13 cellular contexts compared by ENCODE assay signal in genomic region chr16:57862698-57863433, GRCh38.
DNase-seq lines count a peak whose midpoint lies in the region; ATAC-seq, FAIRE-seq and TF ChIP-seq lines count a peak whose summit lies in the region.
"Had no signal": no experiment of that assay in that cellular context is flagged by ENCODE, and none has a peak within 500 bp of the region (broad histone marks: within the 10 kb centered on the region; RNA-seq: fewer than 3 reads in every experiment).

No MANE protein-coding gene starts in this region.

- RAD21 ChIA-PET in HCT116 (lab: Charles Lee; ENCODE audit: low non-redundant PET in 1 of 2, low total read pairs in 2 of 2, uncharacterized antibody in 2 of 2, unreplicated experiment in 2 of 2) = interaction anchor here (0.8 to 1.8 kb wide), 6 partner anchors 28 to 128 kb away, joined by 3 to 7 read pairs (median 4); partner anchors contain the start of gene KATNB1 (in 1 of the 2)

- POLR2A ChIA-PET in HCT116 (lab: Charles Lee) = interaction anchor here (0.6 to 1.0 kb wide), 3 partner anchors 74 to 172 kb away, joined by 3 read pairs; no protein-coding TSS in a partner anchor
- POLR2A ChIA-PET in RWPE1 (lab: Yijun Ruan, JAX; ENCODE audit: low non-redundant PET) = interaction anchor here (0.5 to 0.6 kb wide), 3 partner anchors 54 to 381 kb away, joined by 3 to 8 read pairs (median 7); no protein-coding TSS in a partner anchor

- no peaks in the 10 kb centered on the region for H3K36me3 ChIP-seq in HCT116 (ENCODE audit: control insufficient read depth in 1 of 2, insufficient read depth in 2 of 2, low read length in 2 of 2)
- no peaks in the 10 kb centered on the region for H3K36me3 ChIP-seq in kidney (ENCODE audit: control insufficient read depth in 1 of 2, insufficient read depth in 2 of 2, low read length in 2 of 2)
- H3K36me3 ChIP-seq in parathyroid adenoma (ENCODE audit: control insufficient read depth, insufficient read depth, low read length) = no peaks in the 10 kb centered on the region
- H3K36me3 ChIP-seq in MM.1S (replicated peaks; ENCODE audit: insufficient read depth, low read length) = no peaks in the 10 kb centered on the region
- H3K36me3 ChIP-seq: uterus had no signal

- H3K4me1 ChIP-seq in HCT116 (ENCODE audit: control insufficient read depth in 1 of 2, insufficient read depth in 2 of 2, low read length in 2 of 2) (peaks cover 13 to 36% of the 10 kb centered on the region in 2 experiments; a peak in 3 of 4 replicates), kidney (ENCODE audit: control insufficient read depth in 1 of 2, insufficient read depth in 1 of 2, low read depth in 1 of 2, low read length in 2 of 2) (peaks cover 0 to 2% of the 10 kb centered on the region in 2 donors), parathyroid adenoma (no peaks in the 10 kb centered on the region), MM.1S (ENCODE audit: low read length) (peaks cover 4% of the 10 kb centered on the region; the same call in 1 of the 2 replicates)
- H3K4me1 ChIP-seq: uterus had no signal

- TF ChIP-seq POLR2A in HCT116 (IDR thresholded peaks at IDR 0.05; ENCODE audit: borderline replicate concordance, extremely low read depth, insufficient read depth, insufficient read length) = no peak

- DNase-seq in HCT116 (ENCODE audit: low read depth, low spot score) (no peak), RWPE1 (ENCODE audit: low spot score) (no peak), kidney (no peak), iPS-NIHi11 (ENCODE audit: low spot score) (no peak), MM.1S (no peak), NCI-H1930 (lab: John Stamatoyannopoulos, UW) (no peak), cardiac septum (ENCODE audit: low spot score) (no peak)
- DNase-seq: activated CD8-positive, alpha-beta T cell treated with anti-CD3 and anti-CD28 coated beads for 36 hours; activated effector memory CD4-positive, alpha-beta T cell treated with anti-CD3 and anti-CD28 coated beads, Interleukin-2, amount 50 U/mL, for 16 hours; effector CD8-positive, alpha-beta T cell; NCI-H2081 treated with DMSO at 0.1 percent for 48 hours had no signal

- H3K9ac ChIP-seq in HCT116 (ENCODE audit: low read length) (no peak overlapping the region), kidney (ENCODE audit: low read length in 2 of 2) (no peak overlapping the region), parathyroid adenoma (no peak overlapping the region), MM.1S (ENCODE audit: low read length) (no peak overlapping the region)

- CTCF ChIA-PET in HCT116 (lab: Charles Lee) = interaction anchor here (0.9 to 2.3 kb wide), 11 partner anchors 10 to 140 kb away, joined by 3 to 18 read pairs (median 4); partner anchors contain the start of gene KATNB1
- CTCF ChIA-PET in RWPE1 (lab: Yijun Ruan, JAX) = interaction anchor here (0.5 to 2.9 kb wide), 16 partner anchors 14 to 563 kb away, joined by 3 to 35 read pairs (median 4); partner anchors contain the start of gene KIFC3

- ATAC-seq in HCT116 = no peak
- ATAC-seq: activated CD8-positive, alpha-beta T cell treated with anti-CD3 and anti-CD28 coated beads for 36 hours had no signal

- no peak overlapping the region for H2AFZ ChIP-seq in HCT116 (ENCODE audit: low read depth, low read length, poor library complexity, severe bottlenecking)
- no peak overlapping the region for H2AFZ ChIP-seq in parathyroid adenoma
- no peak overlapping the region for H2AFZ ChIP-seq in MM.1S (ENCODE audit: low read length)

- H3K79me2 ChIP-seq in HCT116 (ENCODE audit: insufficient read depth, low read length) (no peaks in the 10 kb centered on the region), parathyroid adenoma (no peaks in the 10 kb centered on the region), MM.1S (ENCODE audit: low read length) (no peaks in the 10 kb centered on the region)

- H3K4me3 ChIP-seq in HCT116 (replicated peaks in 1 of 2; ENCODE audit: low read depth in 1 of 2, low read length in 2 of 2) = no peak overlapping the region
- peak overlapping the region; percentile 53 to 56 for H3K4me3 ChIP-seq in kidney (ENCODE audit: low read length in 2 of 2)
- no peak overlapping the region for H3K4me3 ChIP-seq in parathyroid adenoma (ENCODE audit: low read depth, low read length)
- H3K4me3 ChIP-seq in MM.1S (ENCODE audit: low read length) = no peak overlapping the region
- H3K4me3 ChIP-seq: uterus had no signal

- H3K9me2 ChIP-seq in HCT116 (ENCODE audit: insufficient read depth) (no peaks in the 10 kb centered on the region), MM.1S (replicated peaks; ENCODE audit: insufficient read depth, low read length) (no peaks in the 10 kb centered on the region)

- H3K9me3 ChIP-seq in HCT116 (ENCODE audit: control insufficient read depth in 1 of 2, insufficient read depth in 1 of 2, low read depth in 1 of 2, low read length in 2 of 2) (no peaks in the 10 kb centered on the region), kidney (ENCODE audit: control insufficient read depth in 1 of 2, low read length in 2 of 2) (no peaks in the 10 kb centered on the region), parathyroid adenoma (ENCODE audit: control insufficient read depth, low read length) (no peaks in the 10 kb centered on the region), MM.1S (replicated peaks; ENCODE audit: insufficient read depth, low read length) (no peaks in the 10 kb centered on the region)
- H3K9me3 ChIP-seq: uterus had no signal

- TF ChIP-seq CTCF in HCT116 (IDR thresholded peaks at IDR 0.05 in 2 of 3, conservative IDR thresholded peaks at IDR 0.05 in 1 of 3; ENCODE audit: borderline replicate concordance in 1 of 3, insufficient read depth in 1 of 3, low read depth in 2 of 3, low read length in 2 of 3) (no peak), RWPE1 (conservative IDR thresholded peaks at IDR 0.05; ENCODE audit: low read depth) (no peak), kidney (IDR thresholded peaks at IDR 0.05; ENCODE audit: borderline replicate concordance, extremely low read depth, insufficient read depth) (no peak), parathyroid adenoma (IDR thresholded peaks at IDR 0.05) (no peak), MM.1S (IDR thresholded peaks at IDR 0.05; ENCODE audit: low read length) (no peak)

- intact Hi-C loops in HCT116 (cut with micrococcal nuclease) = loop anchor here (1.0 to 5.0 kb wide), 3 partner anchors 66 to 286 kb away; no protein-coding TSS in a partner anchor
- intact Hi-C loops in kidney (cut with DNase I) = no loop called here
- intact Hi-C loops in cardiac septum (cut with DNase I) = loop anchor here (1.0 to 5.0 kb wide), 3 partner anchors 41 to 106 kb away; no protein-coding TSS in a partner anchor

- FAIRE-seq in kidney (lab: Jason Lieb, UNC) = no peak

- TF ChIP-seq RAD21 in HCT116 (IDR thresholded peaks at IDR 0.05; ENCODE audit: low read depth) = no peak

- no peaks in the 10 kb centered on the region for H3K27me3 ChIP-seq in HCT116 (ENCODE audit: insufficient read depth, low read length)
- H3K27me3 ChIP-seq in parathyroid adenoma (ENCODE audit: control insufficient read depth, insufficient read depth, low read length) = no peaks in the 10 kb centered on the region
- H3K27me3 ChIP-seq in MM.1S (replicated peaks; ENCODE audit: insufficient read depth, low read length) = no peaks in the 10 kb centered on the region
- H3K27me3 ChIP-seq: uterus had no signal

- no peaks in the 10 kb centered on the region for H3F3A ChIP-seq in MM.1S (ENCODE audit: insufficient read depth, low read length)

- H4K20me1 ChIP-seq in HCT116 (ENCODE audit: insufficient read depth) (no peaks in the 10 kb centered on the region), MM.1S (ENCODE audit: insufficient read depth, low read length) (no peaks in the 10 kb centered on the region)

- H3K4me2 ChIP-seq in HCT116 (ENCODE audit: low read length) (peak overlapping the region; percentile 30), parathyroid adenoma (ENCODE audit: low read length) (peak overlapping the region; percentile 11), MM.1S (ENCODE audit: low read depth, low read length) (no peak overlapping the region)

- H3K27ac ChIP-seq in HCT116 (ENCODE audit: low read depth, low read length) (no peak overlapping the region), RWPE1 (peak overlapping the region; percentile 13; the same call in 1 of the 2 replicates), kidney (ENCODE audit: low read depth in 2 of 2, low read length in 2 of 2) (peak overlapping the region; percentile 51 to 54), parathyroid adenoma (no peak overlapping the region), MM.1S (ENCODE audit: low read length) (no peak overlapping the region)
- H3K27ac ChIP-seq: uterus had no signal

- BruUV-seq in HCT116 (replicated peaks; lab: Mats Ljungman, UMichigan) = no TSS peak

TF ChIP-seq in HCT116, 20 proteins besides CTCF, POLR2A, EP300 and RAD21 (continues in another document):
- TF ChIP-seq CEBPB (IDR thresholded peaks at IDR 0.05; ENCODE audit: low read depth) (no peak), ZNF274 (IDR thresholded peaks at IDR 0.05; ENCODE audit: low read depth, low read length) (no peak), SRF (IDR thresholded peaks at IDR 0.05; ENCODE audit: low read depth) (no peak), ATF3 (IDR thresholded peaks at IDR 0.05) (no peak), FOSL1 (IDR thresholded peaks at IDR 0.05; ENCODE audit: low read depth) (no peak), YY1 (IDR thresholded peaks at IDR 0.05; ENCODE audit: extremely low read depth, insufficient replicate concordance, low read depth, low read length) (no peak), ELF1 (IDR thresholded peaks at IDR 0.05; ENCODE audit: borderline replicate concordance, low read depth) (no peak), EZH2 (IDR thresholded peaks at IDR 0.05) (no peak), ZBTB33 (IDR thresholded peaks at IDR 0.05; ENCODE audit: extremely low read depth, insufficient replicate concordance, low read length) (no peak), POLR2AphosphoS5 (IDR thresholded peaks at IDR 0.05; ENCODE audit: low read depth, low read length) (no peak)

Comparison
In these comparisons a context has a peak if more than half of its experiments do, and no peak if none do; other contexts are left out.
1. H3K27ac ChIP-seq: peak in RWPE1 (single experiment) and kidney (2 of 2); none in HCT116 (single experiment), parathyroid adenoma (single experiment) and MM.1S (single experiment).
2. H3K4me3 ChIP-seq: peak in kidney (2 of 2); none in HCT116 (0 of 2), parathyroid adenoma (single experiment) and MM.1S (single experiment).